In the genomic region with DNA sequence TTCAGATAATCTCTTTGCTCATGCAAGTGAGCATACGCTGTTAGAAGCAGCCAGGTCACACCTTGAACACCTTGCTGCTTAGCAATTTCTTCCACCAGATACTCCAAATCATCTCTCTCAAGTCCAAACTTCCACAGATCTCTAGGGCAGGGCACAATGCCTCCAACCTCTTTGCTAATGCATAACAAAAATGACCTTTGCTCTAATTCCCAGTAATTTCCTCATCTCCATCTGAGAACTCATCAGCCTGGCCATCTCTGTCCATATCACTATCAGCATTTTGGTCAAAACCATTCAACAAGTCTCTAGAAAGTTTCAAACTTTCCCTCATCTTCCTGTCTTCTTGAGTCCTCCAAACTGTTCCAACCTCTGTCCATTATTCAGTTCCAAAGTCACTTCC, we compare ENCODE assay signal across 28 cellular contexts.
"Had no signal": no experiment of that assay in that cellular context is flagged by ENCODE, and none has a peak within 500 bp of the region (broad histone marks: within the 10 kb centered on the region; RNA-seq: fewer than 3 reads in every experiment).

No MANE protein-coding gene starts in this region.

- H3K27me3 ChIP-seq: adrenal gland, body of pancreas, esophagus squamous epithelium, gastroesophageal sphincter had no signal

- H3K36me3 Mint-ChIP-seq: activated CD4-positive, alpha-beta memory T cell treated with anti-CD3 and anti-CD28 coated beads for 36 hours; activated naive CD8-positive, alpha-beta T cell treated with anti-CD3 and anti-CD28 coated beads for 36 hours had no signal

- H3K27me3 Mint-ChIP-seq: activated CD4-positive, alpha-beta memory T cell treated with anti-CD3 and anti-CD28 coated beads for 36 hours; activated CD8-positive, alpha-beta memory T cell treated with anti-CD3 and anti-CD28 coated beads, Interleukin-2, amount 10 ng/mL, durations not matched to agents 7 days and 5 days; activated naive CD4-positive, alpha-beta T cell treated with anti-CD3 and anti-CD28 coated beads, Interleukin-2, amount 50 U/mL, for 24 hours; activated naive CD8-positive, alpha-beta T cell treated with anti-CD3 and anti-CD28 coated beads for 36 hours; activated naive CD8-positive, alpha-beta T cell treated with anti-CD3 and anti-CD28 coated beads, Interleukin-2, amount 50 U/mL, for 24 hours had no signal

- DNase-seq: activated CD4-positive, alpha-beta memory T cell treated with anti-CD3 and anti-CD28 coated beads for 36 hours; activated CD4-positive, alpha-beta T cell treated with anti-CD3 and anti-CD28 coated beads for 1 hour; activated CD4-positive, alpha-beta T cell treated with anti-CD3 and anti-CD28 coated beads for 4 hours; activated CD4-positive, alpha-beta T cell treated with anti-CD3 and anti-CD28 coated beads, Interleukin-2, amount 50 U/mL, for 1 hour; activated CD8-positive, alpha-beta memory T cell treated with anti-CD3 and anti-CD28 coated beads, Interleukin-2, amount 10 ng/mL, durations not matched to agents 7 days and 5 days; activated CD8-positive, alpha-beta memory T cell treated with anti-CD3 and anti-CD28 coated beads, Interleukin-2, amount 50 U/mL, for 4 hours; activated CD8-positive, alpha-beta T cell treated with anti-CD3 and anti-CD28 coated beads, Interleukin-2, amount 10 ng/mL, durations not matched to agents 7 days and 5 days; activated effector memory CD4-positive, alpha-beta T cell treated with anti-CD3 and anti-CD28 coated beads, Interleukin-2, amount 50 U/mL, for 16 hours; activated naive CD4-positive, alpha-beta T cell treated with anti-CD3 and anti-CD28 coated beads for 36 hours; activated naive CD8-positive, alpha-beta T cell treated with anti-CD3 and anti-CD28 coated beads for 36 hours; activated naive CD8-positive, alpha-beta T cell treated with anti-CD3 and anti-CD28 coated beads, Interleukin-2, amount 50 U/mL, for 24 hours; activated T-cell treated with anti-CD3 and anti-CD28 coated beads, Interleukin-2, amount 50 U/mL, for 1 hour; activated T-cell treated with anti-CD3 and anti-CD28 coated beads, Interleukin-2, amount 50 U/mL, for 48 hours; amygdala; aorta; caudate nucleus; cortex of kidney; effector CD8-positive, alpha-beta T cell; esophagus squamous epithelium; foreskin melanocyte; T-helper 2 cell had no signal

- H3K4me1 Mint-ChIP-seq: activated CD8-positive, alpha-beta memory T cell treated with anti-CD3 and anti-CD28 coated beads, Interleukin-2, amount 10 ng/mL, durations not matched to agents 7 days and 5 days; activated naive CD4-positive, alpha-beta T cell treated with anti-CD3 and anti-CD28 coated beads, Interleukin-2, amount 50 U/mL, for 24 hours; activated naive CD8-positive, alpha-beta T cell treated with anti-CD3 and anti-CD28 coated beads for 36 hours; activated naive CD8-positive, alpha-beta T cell treated with anti-CD3 and anti-CD28 coated beads, Interleukin-2, amount 50 U/mL, for 24 hours had no signal

- ATAC-seq: activated CD8-positive, alpha-beta memory T cell treated with anti-CD3 and anti-CD28 coated beads, Interleukin-2, amount 10 ng/mL, durations not matched to agents 7 days and 5 days; activated CD8-positive, alpha-beta T cell treated with anti-CD3 and anti-CD28 coated beads, Interleukin-2, amount 10 ng/mL, durations not matched to agents 7 days and 5 days; activated naive CD8-positive, alpha-beta T cell treated with anti-CD3 and anti-CD28 coated beads, Interleukin-2, amount 50 U/mL, for 24 hours; body of pancreas; gastroesophageal sphincter had no signal

- H3K27ac Mint-ChIP-seq: activated CD4-positive, alpha-beta memory T cell treated with anti-CD3 and anti-CD28 coated beads for 36 hours; activated CD8-positive, alpha-beta memory T cell treated with anti-CD3 and anti-CD28 coated beads, Interleukin-2, amount 10 ng/mL, durations not matched to agents 7 days and 5 days; activated CD8-positive, alpha-beta T cell treated with anti-CD3 and anti-CD28 coated beads, Interleukin-2, amount 10 ng/mL, durations not matched to agents 7 days and 5 days; activated naive CD4-positive, alpha-beta T cell treated with anti-CD3 and anti-CD28 coated beads for 36 hours; activated naive CD4-positive, alpha-beta T cell treated with anti-CD3 and anti-CD28 coated beads, Interleukin-2, amount 50 U/mL, for 24 hours; activated naive CD8-positive, alpha-beta T cell treated with anti-CD3 and anti-CD28 coated beads for 36 hours; activated naive CD8-positive, alpha-beta T cell treated with anti-CD3 and anti-CD28 coated beads, Interleukin-2, amount 50 U/mL, for 24 hours; activated T-helper 1 cell treated with anti-CD3 and anti-CD28 coated beads, Interleukin-12 subunit alpha, Interleukin-12 subunit beta, Interleukin-2, Interleukin-4 antibody, amounts not matched to agents 30 ng/mL and 10 ng/mL and 1 ng/mL, durations not matched to agents 14 hours and 24 hours and 36 hours; activated T-helper 2 cell treated with anti-CD3 and anti-CD28 coated beads, Interferon-gamma antibody, Interleukin-2, Interleukin-4, amounts not matched to agents 10 μg/mL and 5 μg/mL and 100 μg/mL, durations not matched to agents 14 hours and 24 hours and 36 hours had no signal

- H3K4me3 Mint-ChIP-seq: activated CD4-positive, alpha-beta memory T cell treated with anti-CD3 and anti-CD28 coated beads for 36 hours; activated CD8-positive, alpha-beta memory T cell treated with anti-CD3 and anti-CD28 coated beads, Interleukin-2, amount 10 ng/mL, durations not matched to agents 7 days and 5 days; activated CD8-positive, alpha-beta T cell treated with anti-CD3 and anti-CD28 coated beads, Interleukin-2, amount 10 ng/mL, durations not matched to agents 7 days and 5 days; activated naive CD4-positive, alpha-beta T cell treated with anti-CD3 and anti-CD28 coated beads for 36 hours; activated naive CD4-positive, alpha-beta T cell treated with anti-CD3 and anti-CD28 coated beads, Interleukin-2, amount 50 U/mL, for 24 hours; activated naive CD8-positive, alpha-beta T cell treated with anti-CD3 and anti-CD28 coated beads for 36 hours; activated naive CD8-positive, alpha-beta T cell treated with anti-CD3 and anti-CD28 coated beads, Interleukin-2, amount 50 U/mL, for 24 hours; activated T-helper 1 cell treated with anti-CD3 and anti-CD28 coated beads, Interleukin-12 subunit alpha, Interleukin-12 subunit beta, Interleukin-2, Interleukin-4 antibody, amounts not matched to agents 30 ng/mL and 10 ng/mL and 1 ng/mL, durations not matched to agents 14 hours and 24 hours and 36 hours had no signal

- H3K9me3 ChIP-seq: adrenal gland, body of pancreas, esophagus squamous epithelium had no signal

- H3K4me1 ChIP-seq: adrenal gland, body of pancreas, esophagus squamous epithelium had no signal

- H3K27ac ChIP-seq: adrenal gland, body of pancreas, epithelial cell of prostate, esophagus squamous epithelium, gastroesophageal sphincter had no signal

- H3K36me3 ChIP-seq: adrenal gland, esophagus squamous epithelium, gastroesophageal sphincter had no signal

- H3K9me3 Mint-ChIP-seq: activated T-helper 2 cell treated with anti-CD3 and anti-CD28 coated beads, Interferon-gamma antibody, Interleukin-2, Interleukin-4, amounts not matched to agents 10 μg/mL and 5 μg/mL and 100 μg/mL, durations not matched to agents 14 hours and 24 hours and 36 hours had no signal

- H3K4me3 ChIP-seq: adrenal gland, body of pancreas, esophagus squamous epithelium, gastroesophageal sphincter had no signal
